Comparison of ENCODE assay signal across 34 cellular contexts in genomic region chr2:184877909-184878308, GRCh38.
"Had no signal": no experiment of that assay in that cellular context is flagged by ENCODE, and none has a peak within 500 bp of the region (broad histone marks: within the 10 kb centered on the region; RNA-seq: fewer than 3 reads in every experiment).

No MANE protein-coding gene starts in this region.

- H3K27ac Mint-ChIP-seq: activated B cell treated with CpG ODN at 0.5 μM for 24 hours; activated CD4-positive, alpha-beta memory T cell treated with anti-CD3 and anti-CD28 coated beads, Interleukin-2, amount 10 ng/mL, durations not matched to agents 7 days and 5 days; activated CD4-positive, alpha-beta T cell treated with anti-CD3 and anti-CD28 coated beads, Interleukin-2, amount 10 ng/mL, durations not matched to agents 7 days and 5 days; activated CD8-positive, alpha-beta memory T cell treated with anti-CD3 and anti-CD28 coated beads, Interleukin-2, amount 10 ng/mL, durations not matched to agents 7 days and 5 days; activated CD8-positive, alpha-beta T cell treated with anti-CD3 and anti-CD28 coated beads, Interleukin-2, amount 10 ng/mL, durations not matched to agents 7 days and 5 days; activated naive CD4-positive, alpha-beta T cell treated with anti-CD3 and anti-CD28 coated beads, Interleukin-2, amount 10 ng/mL, durations not matched to agents 7 days and 5 days; activated naive CD4-positive, alpha-beta T cell treated with anti-CD3 and anti-CD28 coated beads, Interleukin-2, amount 50 U/mL, for 24 hours; activated naive CD8-positive, alpha-beta T cell; activated naive CD8-positive, alpha-beta T cell treated with anti-CD3 and anti-CD28 coated beads, Interleukin-2, amount 10 ng/mL, durations not matched to agents 7 days and 5 days; activated naive CD8-positive, alpha-beta T cell treated with anti-CD3 and anti-CD28 coated beads, Interleukin-2, amount 50 U/mL, for 24 hours; activated T-cell treated with anti-CD3 and anti-CD28 coated beads, Interleukin-2, amount 50 U/mL, for 24 hours; activated T-helper 2 cell treated with anti-CD3 and anti-CD28 coated beads, Interferon-gamma antibody, Interleukin-2, Interleukin-4, amounts not matched to agents 10 μg/mL and 5 μg/mL and 100 μg/mL, durations not matched to agents 14 hours and 24 hours and 36 hours; T-helper 1 cell treated with Interleukin-12 subunit alpha and Interleukin-12 subunit beta and Interleukin-4 antibody, amounts not matched to agents 30 μg/mL and 1 μg/mL, for 36 hours; T-helper 2 cell treated with Interferon-gamma antibody and Interleukin-4, amounts not matched to agents 5 μg/mL and 100 μg/mL, for 36 hours had no signal

- H3K4me1 ChIP-seq: body of pancreas, breast epithelium had no signal

- H3K4me3 Mint-ChIP-seq: activated B cell treated with CpG ODN at 0.5 μM for 24 hours; activated CD4-positive, alpha-beta memory T cell treated with anti-CD3 and anti-CD28 coated beads, Interleukin-2, amount 10 ng/mL, durations not matched to agents 7 days and 5 days; activated CD4-positive, alpha-beta T cell treated with anti-CD3 and anti-CD28 coated beads, Interleukin-2, amount 10 ng/mL, durations not matched to agents 7 days and 5 days; activated CD8-positive, alpha-beta memory T cell treated with anti-CD3 and anti-CD28 coated beads, Interleukin-2, amount 10 ng/mL, durations not matched to agents 7 days and 5 days; activated CD8-positive, alpha-beta T cell treated with anti-CD3 and anti-CD28 coated beads, Interleukin-2, amount 10 ng/mL, durations not matched to agents 7 days and 5 days; activated naive CD4-positive, alpha-beta T cell treated with anti-CD3 and anti-CD28 coated beads, Interleukin-2, amount 10 ng/mL, durations not matched to agents 7 days and 5 days; activated naive CD4-positive, alpha-beta T cell treated with anti-CD3 and anti-CD28 coated beads, Interleukin-2, amount 50 U/mL, for 24 hours; activated naive CD8-positive, alpha-beta T cell; activated naive CD8-positive, alpha-beta T cell treated with anti-CD3 and anti-CD28 coated beads, Interleukin-2, amount 10 ng/mL, durations not matched to agents 7 days and 5 days; activated naive CD8-positive, alpha-beta T cell treated with anti-CD3 and anti-CD28 coated beads, Interleukin-2, amount 50 U/mL, for 24 hours; activated T-cell treated with anti-CD3 and anti-CD28 coated beads, Interleukin-2, amount 50 U/mL, for 24 hours; T-helper 1 cell treated with Interleukin-12 subunit alpha and Interleukin-12 subunit beta and Interleukin-4 antibody, amounts not matched to agents 30 μg/mL and 1 μg/mL, for 36 hours; T-helper 2 cell treated with Interferon-gamma antibody and Interleukin-4, amounts not matched to agents 5 μg/mL and 100 μg/mL, for 36 hours had no signal

- H3K4me1 Mint-ChIP-seq: activated B cell treated with CpG ODN at 0.5 μM for 24 hours; activated CD4-positive, alpha-beta memory T cell treated with anti-CD3 and anti-CD28 coated beads, Interleukin-2, amount 10 ng/mL, durations not matched to agents 7 days and 5 days; activated CD4-positive, alpha-beta T cell treated with anti-CD3 and anti-CD28 coated beads, Interleukin-2, amount 10 ng/mL, durations not matched to agents 7 days and 5 days; activated CD8-positive, alpha-beta memory T cell treated with anti-CD3 and anti-CD28 coated beads, Interleukin-2, amount 10 ng/mL, durations not matched to agents 7 days and 5 days; activated naive CD4-positive, alpha-beta T cell treated with anti-CD3 and anti-CD28 coated beads, Interleukin-2, amount 10 ng/mL, durations not matched to agents 7 days and 5 days; activated naive CD4-positive, alpha-beta T cell treated with anti-CD3 and anti-CD28 coated beads, Interleukin-2, amount 50 U/mL, for 24 hours; activated naive CD8-positive, alpha-beta T cell treated with anti-CD3 and anti-CD28 coated beads, Interleukin-2, amount 10 ng/mL, durations not matched to agents 7 days and 5 days; activated naive CD8-positive, alpha-beta T cell treated with anti-CD3 and anti-CD28 coated beads, Interleukin-2, amount 50 U/mL, for 24 hours had no signal

- H3K9me3 ChIP-seq: body of pancreas, breast epithelium had no signal

- DNase-seq: activated B cell treated with CpG ODN at 0.5 μM for 24 hours; activated CD4-positive, alpha-beta memory T cell treated with anti-CD3 and anti-CD28 coated beads, Interleukin-2, amount 10 ng/mL, durations not matched to agents 7 days and 5 days; activated CD4-positive, alpha-beta T cell treated with anti-CD3 and anti-CD28 coated beads for 4 hours; activated CD4-positive, alpha-beta T cell treated with anti-CD3 and anti-CD28 coated beads, Interleukin-2, amount 10 ng/mL, durations not matched to agents 7 days and 5 days; activated CD4-positive, alpha-beta T cell treated with anti-CD3 and anti-CD28 coated beads, Interleukin-2, amount 50 U/mL, for 48 hours; activated CD4-positive, CD25-positive, alpha-beta regulatory T cell treated with anti-CD3 and anti-CD28 coated beads, Interleukin-2, amount 50 U/mL, for 72 hours; activated CD8-positive, alpha-beta memory T cell treated with anti-CD3 and anti-CD28 coated beads for 24 hours; activated CD8-positive, alpha-beta memory T cell treated with anti-CD3 and anti-CD28 coated beads, Interleukin-2, amount 10 ng/mL, durations not matched to agents 7 days and 5 days; activated CD8-positive, alpha-beta memory T cell treated with anti-CD3 and anti-CD28 coated beads, Interleukin-2, amount 50 U/mL, for 48 hours; activated CD8-positive, alpha-beta T cell treated with anti-CD3 and anti-CD28 coated beads, Interleukin-2, amount 10 ng/mL, durations not matched to agents 7 days and 5 days; activated effector memory CD4-positive, alpha-beta T cell treated with Interleukin-2 at 50 U/mL for 16 hours; activated gamma-delta T cell; activated naive CD4-positive, alpha-beta T cell treated with anti-CD3 and anti-CD28 coated beads, Interleukin-2, amount 10 ng/mL, durations not matched to agents 7 days and 5 days; activated naive CD4-positive, alpha-beta T cell treated with Interleukin-2 at 50 U/mL for 16 hours; activated naive CD8-positive, alpha-beta T cell treated with anti-CD3 and anti-CD28 coated beads, Interleukin-2, amount 10 ng/mL, durations not matched to agents 7 days and 5 days; activated naive CD8-positive, alpha-beta T cell treated with anti-CD3 and anti-CD28 coated beads, Interleukin-2, amount 50 U/mL, for 24 hours; activated T-cell treated with anti-CD3 and anti-CD28 coated beads, Interleukin-2, amount 50 U/mL, for 24 hours; activated T-cell treated with anti-CD3 and anti-CD28 coated beads, Interleukin-2, amount 50 U/mL, for 48 hours; amniotic stem cell; aorta; body of pancreas; brain microvascular endothelial cell; central memory CD4-positive, alpha-beta T cell; T-helper 1 cell; T-helper 2 cell; T-helper 9 cell had no signal

- H3K27me3 Mint-ChIP-seq: activated B cell treated with CpG ODN at 0.5 μM for 24 hours; activated CD4-positive, alpha-beta memory T cell treated with anti-CD3 and anti-CD28 coated beads, Interleukin-2, amount 10 ng/mL, durations not matched to agents 7 days and 5 days; activated CD4-positive, alpha-beta T cell treated with anti-CD3 and anti-CD28 coated beads, Interleukin-2, amount 10 ng/mL, durations not matched to agents 7 days and 5 days; activated CD8-positive, alpha-beta memory T cell treated with anti-CD3 and anti-CD28 coated beads, Interleukin-2, amount 10 ng/mL, durations not matched to agents 7 days and 5 days; activated naive CD4-positive, alpha-beta T cell treated with anti-CD3 and anti-CD28 coated beads, Interleukin-2, amount 10 ng/mL, durations not matched to agents 7 days and 5 days; activated naive CD4-positive, alpha-beta T cell treated with anti-CD3 and anti-CD28 coated beads, Interleukin-2, amount 50 U/mL, for 24 hours; activated naive CD8-positive, alpha-beta T cell; activated naive CD8-positive, alpha-beta T cell treated with anti-CD3 and anti-CD28 coated beads, Interleukin-2, amount 10 ng/mL, durations not matched to agents 7 days and 5 days; activated naive CD8-positive, alpha-beta T cell treated with anti-CD3 and anti-CD28 coated beads, Interleukin-2, amount 50 U/mL, for 24 hours; activated T-cell treated with anti-CD3 and anti-CD28 coated beads, Interleukin-2, amount 50 U/mL, for 24 hours had no signal

- ATAC-seq: activated CD8-positive, alpha-beta memory T cell treated with anti-CD3 and anti-CD28 coated beads, Interleukin-2, amount 10 ng/mL, durations not matched to agents 7 days and 5 days; activated CD8-positive, alpha-beta T cell treated with anti-CD3 and anti-CD28 coated beads, Interleukin-2, amount 10 ng/mL, durations not matched to agents 7 days and 5 days; activated naive CD8-positive, alpha-beta T cell treated with anti-CD3 and anti-CD28 coated beads, Interleukin-2, amount 50 U/mL, for 24 hours; body of pancreas had no signal

- H3K36me3 ChIP-seq: brain microvascular endothelial cell, breast epithelium had no signal

- H3K27ac ChIP-seq: body of pancreas, brain microvascular endothelial cell, breast epithelium, VCaP had no signal

- H3K4me3 ChIP-seq: body of pancreas, breast epithelium had no signal

- H3K9me3 Mint-ChIP-seq: activated naive CD4-positive, alpha-beta T cell treated with anti-CD3 and anti-CD28 coated beads, Interleukin-2, amount 50 U/mL, for 24 hours; T-helper 1 cell treated with Interleukin-12 subunit alpha and Interleukin-12 subunit beta and Interleukin-4 antibody, amounts not matched to agents 30 μg/mL and 1 μg/mL, for 36 hours had no signal

- H3K27me3 ChIP-seq: body of pancreas, brain microvascular endothelial cell, breast epithelium had no signal

- H3K36me3 Mint-ChIP-seq: activated CD8-positive, alpha-beta memory T cell treated with anti-CD3 and anti-CD28 coated beads, Interleukin-2, amount 10 ng/mL, durations not matched to agents 7 days and 5 days; activated naive CD4-positive, alpha-beta T cell treated with anti-CD3 and anti-CD28 coated beads, Interleukin-2, amount 10 ng/mL, durations not matched to agents 7 days and 5 days; activated naive CD4-positive, alpha-beta T cell treated with anti-CD3 and anti-CD28 coated beads, Interleukin-2, amount 50 U/mL, for 24 hours; activated naive CD8-positive, alpha-beta T cell; activated naive CD8-positive, alpha-beta T cell treated with anti-CD3 and anti-CD28 coated beads, Interleukin-2, amount 10 ng/mL, durations not matched to agents 7 days and 5 days had no signal

- FAIRE-seq: TTC549 had no signal
